Comparison of ENCODE assay signal across 20 cellular contexts in the genomic region with DNA sequence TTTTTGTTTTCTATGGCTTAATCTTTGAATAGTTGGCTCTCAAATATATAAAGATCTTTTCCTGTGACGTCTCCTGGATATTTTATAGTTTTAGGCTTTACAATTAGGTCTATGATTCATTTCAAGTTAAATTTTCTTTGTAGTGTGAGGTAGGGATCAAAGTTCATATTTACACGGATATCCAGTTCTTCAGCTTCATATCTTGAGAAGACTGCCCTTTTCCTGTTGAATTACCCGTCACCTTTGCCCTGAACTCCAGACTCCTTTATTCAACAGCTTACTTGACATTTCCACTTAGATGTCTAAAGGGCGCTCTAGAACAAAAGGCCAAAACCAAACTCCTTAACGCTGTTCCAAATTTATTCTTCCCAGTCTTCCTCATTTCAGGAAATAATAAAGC. TPM values are rescaled to one million over a fixed set of nuclear protein-coding genes. Genes with fewer than 3 reads are reported as not detected.
DNase-seq lines count a peak whose midpoint lies in the region; ATAC-seq and TF ChIP-seq lines count a peak whose summit lies in the region.
"Had no signal": no experiment of that assay in that cellular context is flagged by ENCODE, and none has a peak within 500 bp of the region (broad histone marks: within the 10 kb centered on the region; RNA-seq: fewer than 3 reads in every experiment).

No MANE protein-coding gene starts in this region.

- ATAC-seq in T-helper 17 cell (no peak), left colon (peak; percentile 99)

- intact Hi-C loops in left colon (cut with DNase I, micrococcal nuclease) (no loop called here), uterus (cut with DNase I; ENCODE audit: low total_unique reads) (no loop called here)

- DNase-seq in DMS53 (lab: John Stamatoyannopoulos, UW) (peak; percentile 63), T-helper 17 cell (no peak), left colon (peak in 1 of 2 donors; percentile 51), HK-2 (ENCODE audit: unreplicated experiment) (no peak), BE2C (no peak), uterus (no peak), cerebellar nuclear complex (lab: John Stamatoyannopoulos, UW) (no peak)
- DNase-seq: CD8-positive, alpha-beta memory T cell; DMS 273 treated with DMSO at 0.1 percent for 48 hours; EL; HCEC 1CT; NCI-H1048; NCI-H2107; NCI-H345; NCI-H526 treated with DMSO at 0.1 percent for 48 hours; NK-92 treated with Interleukin-12 subunit alpha and Interleukin-12 subunit beta, amount 100 ng/mL, for 24 hours; PC-9 had no signal

- peak overlapping the region; percentile 24 for H3K27ac ChIP-seq in muscle layer of duodenum (ENCODE audit: low read length)
- H3K27ac ChIP-seq in uterus = no peak overlapping the region
- H3K27ac ChIP-seq: BLaER1, PC-9, SK-N-MC had no signal

- H3K27me3 ChIP-seq in muscle layer of duodenum (ENCODE audit: low read depth, low read length) = no peaks in the 10 kb centered on the region
- H3K27me3 ChIP-seq in BE2C = no peaks in the 10 kb centered on the region
- H3K27me3 ChIP-seq in uterus = no peaks in the 10 kb centered on the region
- H3K27me3 ChIP-seq: BLaER1 had no signal

- H3K9me3 ChIP-seq in T-helper 17 cell (ENCODE audit: control insufficient read depth, low read length, poor library complexity, severe bottlenecking) (no peaks in the 10 kb centered on the region), muscle layer of duodenum (ENCODE audit: control insufficient read depth in 1 of 2, low read length in 2 of 2) (no peaks in the 10 kb centered on the region), BE2C (no peaks in the 10 kb centered on the region), uterus (no peaks in the 10 kb centered on the region)
- H3K9me3 ChIP-seq: BLaER1 had no signal

- H3K4me1 Mint-ChIP-seq in T-helper 17 cell = peaks cover 4% of the 10 kb centered on the region
- H3K4me1 Mint-ChIP-seq: CD8-positive, alpha-beta memory T cell had no signal

- H3K4me3 ChIP-seq in muscle layer of duodenum (ENCODE audit: low read depth in 1 of 2, low read length in 2 of 2) (no peak overlapping the region), BE2C (ENCODE audit: low read depth, low read length) (no peak overlapping the region), uterus (no peak overlapping the region)
- H3K4me3 ChIP-seq: BLaER1, PC-9, SK-N-MC had no signal

- H3K36me3 Mint-ChIP-seq in T-helper 17 cell (ENCODE audit: low read depth) = peaks cover 19% of the 10 kb centered on the region

- TF ChIP-seq POLR2A in uterus (IDR thresholded peaks at IDR 0.05) = no peak

- H3K27ac Mint-ChIP-seq in T-helper 17 cell = peak overlapping the region; percentile 21

- H3K27me3 Mint-ChIP-seq in T-helper 17 cell = no peaks in the 10 kb centered on the region
- H3K27me3 Mint-ChIP-seq: CD8-positive, alpha-beta memory T cell had no signal

- H3K36me3 ChIP-seq in muscle layer of duodenum (ENCODE audit: control insufficient read depth in 1 of 2, insufficient read depth in 2 of 2, low read length in 2 of 2) (peaks cover 35 to 58% of the 10 kb centered on the region in 2 donors), BE2C (no peaks in the 10 kb centered on the region), uterus (no peaks in the 10 kb centered on the region)

- TF ChIP-seq CTCF in BE2C (IDR thresholded peaks at IDR 0.05; ENCODE audit: low read depth, low read length) = no peak
- TF ChIP-seq CTCF in uterus (IDR thresholded peaks at IDR 0.05) = no peak

- no peaks in the 10 kb centered on the region for H3K4me1 ChIP-seq in muscle layer of duodenum (ENCODE audit: control insufficient read depth in 1 of 2, insufficient read depth in 2 of 2, low read length in 2 of 2)
- H3K4me1 ChIP-seq in BE2C = no peaks in the 10 kb centered on the region
- no peaks in the 10 kb centered on the region for H3K4me1 ChIP-seq in uterus
- H3K4me1 ChIP-seq: BLaER1 had no signal

- H3K4me3 Mint-ChIP-seq in T-helper 17 cell = no peak overlapping the region
- H3K4me3 Mint-ChIP-seq: CD8-positive, alpha-beta memory T cell had no signal

RNA-seq across cellular contexts. Expression of a gene that starts 51.7 kb away (rescaled TPM):
- total RNA-seq in T-helper 17 cell (10 to 100 TPM; 95.4 to 98.0 TPM), left colon (10 to 100 TPM; 69.6 to 85.7 TPM), uterus (100 to 1,000 TPM in 3 of 4 donors, 10 to 100 TPM in 1; 94.7 to 182 (median 126) TPM)
- polyA plus RNA-seq in BE2C (2012; ENCODE audit: insufficient read depth, insufficient read length, low read depth) = 77.4 TPM
